In genomic region chr22:38236786-38237185, GRCh38 we compare ENCODE assay signal across 19 cellular contexts. TPM values are rescaled to one million over a fixed set of nuclear protein-coding genes. Genes with fewer than 3 reads are reported as not detected.
DNase-seq lines count a peak whose midpoint lies in the region; ATAC-seq, FAIRE-seq and TF ChIP-seq lines count a peak whose summit lies in the region.
"Had no signal": no experiment of that assay in that cellular context is flagged by ENCODE, and none has a peak within 500 bp of the region (broad histone marks: within the 10 kb centered on the region; RNA-seq: fewer than 3 reads in every experiment).

No MANE protein-coding gene starts in this region.

- peak overlapping the region; percentile 62 for H3K4me2 ChIP-seq in PC-3 (ENCODE audit: low read length)
- H3K4me2 ChIP-seq in hepatocyte = no peak overlapping the region

- TF ChIP-seq CTCF in 22Rv1 (IDR thresholded peaks at IDR 0.05) = no peak
- no peak for TF ChIP-seq CTCF in PC-3 (conservative IDR thresholded peaks at IDR 0.05; ENCODE audit: low read depth, low read length)
- no peak for TF ChIP-seq CTCF in hepatocyte (IDR thresholded peaks at IDR 0.05; ENCODE audit: poor library complexity)

- H3K79me2 ChIP-seq in PC-3 (ENCODE audit: low read length) (peaks cover 31% of the 10 kb centered on the region), hepatocyte (peaks cover 16% of the 10 kb centered on the region)

- no peak for FAIRE-seq in small intestine (lab: Jason Lieb, UNC)
- FAIRE-seq: GM19239 had no signal

- H3K9ac ChIP-seq in PC-3 (ENCODE audit: low read length) = peak overlapping the region; percentile 56

- H3K9me2 ChIP-seq in PC-3 (replicated peaks; ENCODE audit: low read length) (no peaks in the 10 kb centered on the region), hepatocyte (replicated peaks; ENCODE audit: insufficient read depth) (no peaks in the 10 kb centered on the region)

- POLR2A ChIA-PET in PC-3 (lab: Charles Lee; ENCODE audit: unreplicated experiment) = no interaction called here

- no peaks in the 10 kb centered on the region for H3K27me3 ChIP-seq in PC-3 (ENCODE audit: low read length)
- no peaks in the 10 kb centered on the region for H3K27me3 ChIP-seq in hepatocyte
- H3K27me3 ChIP-seq in small intestine (ENCODE audit: control insufficient read depth in 2 of 2, insufficient read depth in 2 of 2, low read length in 2 of 2) = no peaks in the 10 kb centered on the region
- H3K27me3 ChIP-seq: uterus had no signal

- no TSS peak for BruUV-seq in PC-3 (replicated peaks; lab: Mats Ljungman, UMichigan)

- CTCF ChIA-PET in PC-3 (lab: Charles Lee) = interaction anchor here (0.5 kb wide), 1 partner anchor 59 kb away, joined by 3 read pairs; no protein-coding TSS in a partner anchor

- H3K27ac ChIP-seq in 22Rv1 (peak overlapping the region; percentile 47), PC-3 (ENCODE audit: low read length) (peak overlapping the region; percentile 84), hepatocyte (peak overlapping the region; percentile 12), small intestine (ENCODE audit: low read depth in 1 of 2, low read length in 1 of 2) (no peak overlapping the region)
- H3K27ac ChIP-seq: uterus had no signal

- no peak overlapping the region for H3K4me3 ChIP-seq in PC-3 (ENCODE audit: low read length)
- no peak overlapping the region for H3K4me3 ChIP-seq in hepatocyte
- H3K4me3 ChIP-seq in small intestine (ENCODE audit: low read depth in 1 of 2, low read length in 2 of 2) = no peak overlapping the region
- H3K4me3 ChIP-seq: uterus had no signal

- H4K20me1 ChIP-seq in PC-3 (ENCODE audit: low read length) (no peaks in the 10 kb centered on the region), hepatocyte (ENCODE audit: insufficient read depth, poor library complexity, severe bottlenecking) (no peaks in the 10 kb centered on the region)

- intact Hi-C loops in PC-3 (cut with micrococcal nuclease) = loop anchor here (5.0 kb wide), 1 partner anchor 81 kb away; the partner anchor contains the start of gene CSNK1E

- no peak overlapping the region for H2AFZ ChIP-seq in PC-3 (ENCODE audit: low read length)
- H2AFZ ChIP-seq in hepatocyte = no peak overlapping the region

- H3K36me3 ChIP-seq in PC-3 (ENCODE audit: low read depth, low read length) (no peaks in the 10 kb centered on the region; the same call in 1 of the 2 replicates), hepatocyte (replicated peaks; ENCODE audit: insufficient read depth, low read depth) (no peaks in the 10 kb centered on the region), small intestine (ENCODE audit: control insufficient read depth in 2 of 2, insufficient read depth in 2 of 2, low read length in 2 of 2) (peaks cover 4 to 10% of the 10 kb centered on the region in 2 donors)
- H3K36me3 ChIP-seq: uterus had no signal

- H3K9me3 ChIP-seq in PC-3 (ENCODE audit: low read length) = no peaks in the 10 kb centered on the region
- no peaks in the 10 kb centered on the region for H3K9me3 ChIP-seq in hepatocyte (ENCODE audit: low read depth)
- no peaks in the 10 kb centered on the region for H3K9me3 ChIP-seq in small intestine (ENCODE audit: control insufficient read depth, low read depth)
- H3K9me3 ChIP-seq: uterus had no signal

- H3K4me1 ChIP-seq in PC-3 (ENCODE audit: insufficient read depth, low read length) (peaks cover 65% of the 10 kb centered on the region), hepatocyte (ENCODE audit: insufficient read depth) (peaks cover 19% of the 10 kb centered on the region), small intestine (ENCODE audit: control insufficient read depth in 2 of 2, insufficient read depth in 1 of 2, low read depth in 1 of 2, low read length in 1 of 2) (peaks cover 0 to 8% of the 10 kb centered on the region in 2 donors)

- WGBS in hepatocyte (ENCODE audit: low lambda C conversion rate, missing lambda C conversion rate) = 80% methylated on average over 8 of the region's 8 CpGs
- 29 to 64% (median 58%) methylated on average over 8 of the region's 8 CpGs for WGBS in small intestine, 3 donors

- H3F3A ChIP-seq in PC-3 (ENCODE audit: low read length, unreplicated experiment) = no peaks in the 10 kb centered on the region

- ATAC-seq in PC-3 (no peak), HG02588 (IDR thresholded peaks at IDR 0.05; ENCODE audit: unreplicated experiment) (no peak), GM21528 (IDR thresholded peaks at IDR 0.05; ENCODE audit: low FRiP score, unreplicated experiment) (no peak), HG03097 (IDR thresholded peaks at IDR 0.05; ENCODE audit: low FRiP score, unreplicated experiment) (no peak)
- ATAC-seq: activated CD8-positive, alpha-beta T cell treated with anti-CD3 and anti-CD28 coated beads for 36 hours; Panc1; right cardiac atrium had no signal

- DNase-seq in PC-3 (peak; percentile 83), hepatocyte (ENCODE audit: low spot score) (no peak), small intestine (peak; percentile 33), HCEC 1CT (no peak)
- DNase-seq: activated CD8-positive, alpha-beta T cell treated with anti-CD3 and anti-CD28 coated beads for 36 hours; CD4-positive, alpha-beta T cell; cerebellar nuclear complex; NCI-H1048; NCI-H2107; NCI-H748 treated with DMSO at 0.1 percent for 48 hours; right cardiac atrium; stimulated activated CD4-positive, alpha-beta T cell treated with anti-CD3 and anti-CD28 coated beads, Interleukin-1b, Interleukin-23, amount 100 ng/mL, for 48 hours; uterus had no signal

RNA-seq across cellular contexts. Expression of gene MAFF, which starts 35.0 kb away (rescaled TPM):
- 72.6 and 112 TPM in 2 replicates for total RNA-seq in PC-3 (2014; rRNA removed)
- 55.9 and 70.4 TPM in 2 replicates for total RNA-seq in hepatocyte
- 67.2 and 76.3 TPM in 2 replicates for polyA plus RNA-seq in hepatocyte
- 10 to 100 TPM in 2 of 3 donors, 1 to 10 TPM in 1; 9.6 to 26.5 (median 17.2) TPM for polyA plus RNA-seq in small intestine

RNA-seq across cellular contexts. Expression of gene TMEM184B, which starts 36.0 kb away (rescaled TPM):
- total RNA-seq in PC-3 (2014; rRNA removed) = 37.5 and 43.8 TPM in 2 replicates
- 32.1 and 58.2 TPM in 2 replicates for total RNA-seq in hepatocyte
- polyA plus RNA-seq in hepatocyte = 90.0 and 102 TPM in 2 replicates
- 10 to 100 TPM in 1 of 3 donors, 1 to 10 TPM in 2; 7.3 to 31.9 (median 8.7) TPM for polyA plus RNA-seq in small intestine

RNA-seq across cellular contexts. Expression of gene PLA2G6, which starts 55.2 kb away (rescaled TPM):
- total RNA-seq in PC-3 (2014; rRNA removed) = 6.0 and 6.3 TPM in 2 replicates
- 28.2 and 39.9 TPM in 2 replicates for total RNA-seq in hepatocyte
- polyA plus RNA-seq in hepatocyte = 30.2 and 42.6 TPM in 2 replicates
- 10 to 100 TPM; 13.8 to 27.1 (median 21.6) TPM for polyA plus RNA-seq in small intestine

Comparison
In these comparisons a context has a peak if more than half of its experiments do, and no peak if none do; other contexts are left out.
1. H3K27ac ChIP-seq: peak in 22Rv1 (single experiment), PC-3 (single experiment) and hepatocyte (single experiment); none in small intestine (0 of 2).
2. DNase-seq: peak in PC-3 (single experiment) and small intestine (single experiment); none in hepatocyte (single experiment) and HCEC 1CT (single experiment).